11 cellular contexts compared by ENCODE assay signal in the genomic region with DNA sequence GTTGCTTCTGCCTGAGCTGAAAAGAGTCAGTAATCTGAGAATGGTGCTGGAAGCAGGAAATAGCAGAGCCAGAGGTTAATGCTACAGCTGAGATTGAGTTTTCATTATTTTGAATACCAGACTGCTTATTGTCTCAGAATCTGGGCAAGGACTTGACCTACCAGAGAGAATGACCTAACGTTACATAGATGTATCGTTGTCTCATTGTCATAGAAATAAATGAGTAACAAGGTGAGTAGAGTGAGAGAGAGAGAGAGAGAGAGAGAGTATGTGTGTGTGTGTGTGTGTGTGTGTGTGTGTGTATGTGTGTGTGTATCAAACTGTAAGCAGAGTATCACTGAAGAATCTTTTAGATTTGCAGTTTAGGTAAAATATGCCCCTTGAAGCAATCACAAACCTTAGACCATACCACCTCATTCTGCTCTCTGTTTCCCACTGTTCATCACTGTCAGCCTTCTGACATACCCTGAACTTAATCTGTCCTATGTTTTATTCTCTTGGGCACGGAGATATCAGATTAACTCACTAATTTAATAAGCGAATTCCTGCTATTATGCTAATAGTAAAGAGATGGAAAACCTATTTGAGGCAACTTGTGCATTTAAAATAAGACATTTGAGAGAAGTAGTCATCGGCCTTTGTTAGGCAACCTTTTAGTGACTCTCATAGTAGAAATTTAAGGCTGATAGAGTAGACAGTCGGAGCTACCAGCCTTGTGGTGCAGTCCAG.
DNase-seq lines count a peak whose midpoint lies in the region; FAIRE-seq and TF ChIP-seq lines count a peak whose summit lies in the region.
"Had no signal": no experiment of that assay in that cellular context is flagged by ENCODE, and none has a peak within 500 bp of the region (broad histone marks: within the 10 kb centered on the region; RNA-seq: fewer than 3 reads in every experiment).

No MANE protein-coding gene starts in this region.

- H3K4me1 ChIP-seq in astrocyte (ENCODE audit: insufficient read depth, low read length) = peaks cover 34% of the 10 kb centered on the region

- H3K36me3 Mint-ChIP-seq in astrocyte (ENCODE audit: low read depth, unreplicated experiment) (peaks cover 21% of the 10 kb centered on the region), type B pancreatic cell (peaks cover 14% of the 10 kb centered on the region)

- H3K27ac Mint-ChIP-seq in astrocyte (ENCODE audit: unreplicated experiment) (peak overlapping the region; percentile 64), type B pancreatic cell (no peak overlapping the region)
- H3K27ac Mint-ChIP-seq: effector memory CD8-positive, alpha-beta T cell had no signal

- H3K9me3 ChIP-seq in astrocyte (ENCODE audit: insufficient read depth, low read depth, low read length) = peaks cover 5% of the 10 kb centered on the region

- peak; percentile 94 for FAIRE-seq in astrocyte (lab: Jason Lieb, UNC)

- H3K79me2 ChIP-seq in astrocyte (ENCODE audit: insufficient read depth, low read length) = peaks cover 3% of the 10 kb centered on the region

- peaks cover 4% of the 10 kb centered on the region for H3K36me3 ChIP-seq in astrocyte (ENCODE audit: insufficient read depth, low read length)

- H3K9me3 Mint-ChIP-seq in astrocyte (ENCODE audit: unreplicated experiment) = no peaks in the 10 kb centered on the region
- no peaks in the 10 kb centered on the region for H3K9me3 Mint-ChIP-seq in type B pancreatic cell
- H3K9me3 Mint-ChIP-seq: effector memory CD8-positive, alpha-beta T cell had no signal

- peaks cover 26% of the 10 kb centered on the region for H3K4me1 Mint-ChIP-seq in astrocyte (ENCODE audit: low read depth, unreplicated experiment)
- peaks cover 25% of the 10 kb centered on the region for H3K4me1 Mint-ChIP-seq in type B pancreatic cell (ENCODE audit: unreplicated experiment)

- DNase-seq in HFF-Myc (ENCODE audit: extremely low read depth, low read depth) (peak; percentile 68), astrocyte (ENCODE audit: low read depth) (peak; percentile 98), foreskin fibroblast (peak; percentile 90 to 92), type B pancreatic cell (ENCODE audit: extremely low spot score, unreplicated experiment) (no peak), DMS 273 (lab: John Stamatoyannopoulos, UW; ENCODE audit: unreplicated experiment) (no peak), medulla oblongata (ENCODE audit: extremely low spot score) (no peak), NCI-H146 treated with DMSO at 0.1 percent for 48 hours (lab: John Stamatoyannopoulos, UW; ENCODE audit: unreplicated experiment) (no peak)
- DNase-seq: activated effector memory CD4-positive, alpha-beta T cell treated with anti-CD3 and anti-CD28 coated beads, Interleukin-2, amount 50 U/mL, for 16 hours; effector memory CD8-positive, alpha-beta T cell; islet precursor cell; nucleus accumbens had no signal

- TF ChIP-seq CTCF in HFF-Myc (IDR thresholded peaks at IDR 0.05; ENCODE audit: low read depth, low read length, missing control alignments) (no peak), astrocyte (IDR thresholded peaks at IDR 0.05; ENCODE audit: insufficient read depth, low read depth, low read length) (no peak), foreskin fibroblast (IDR thresholded peaks at IDR 0.05; ENCODE audit: low read depth, low read length) (no peak), type B pancreatic cell (conservative IDR thresholded peaks at IDR 0.05) (no peak)

- no peaks in the 10 kb centered on the region for H3K27me3 Mint-ChIP-seq in astrocyte (ENCODE audit: low read depth, unreplicated experiment)
- no peaks in the 10 kb centered on the region for H3K27me3 Mint-ChIP-seq in type B pancreatic cell
- H3K27me3 Mint-ChIP-seq: effector memory CD8-positive, alpha-beta T cell had no signal

- no peak overlapping the region for H3K4me3 Mint-ChIP-seq in astrocyte (ENCODE audit: unreplicated experiment)
- peak overlapping the region; percentile 0 for H3K4me3 Mint-ChIP-seq in type B pancreatic cell
- H3K4me3 Mint-ChIP-seq: effector memory CD8-positive, alpha-beta T cell had no signal

- no peaks in the 10 kb centered on the region for H3K27me3 ChIP-seq in astrocyte (ENCODE audit: insufficient read depth, low read length)

- peaks cover 3% of the 10 kb centered on the region for H4K20me1 ChIP-seq in astrocyte (ENCODE audit: insufficient read depth, low read length)

- H3K9ac ChIP-seq in astrocyte (ENCODE audit: low read length) = peak overlapping the region; percentile 66

- H2AFZ ChIP-seq in astrocyte (ENCODE audit: low read depth, low read length) = no peak overlapping the region

- H3K4me3 ChIP-seq in HFF-Myc (replicated peaks; ENCODE audit: low read depth, low read length) (no peak overlapping the region), astrocyte (ENCODE audit: insufficient read depth, low read depth, low read length) (peak overlapping the region; percentile 11), foreskin fibroblast (ENCODE audit: low read depth in 1 of 2, low read length in 2 of 2) (no peak overlapping the region)

- peak overlapping the region; percentile 81 for H3K27ac ChIP-seq in astrocyte (ENCODE audit: low read depth, low read length)

- peak overlapping the region; percentile 72 for H3K4me2 ChIP-seq in astrocyte (ENCODE audit: low read length)

Comparison
In these comparisons a context has a peak if more than half of its experiments do, and no peak if none do; other contexts are left out.
1. DNase-seq: peak in HFF-Myc (single experiment), astrocyte (single experiment) and foreskin fibroblast (2 of 2); none in type B pancreatic cell (single experiment), DMS 273 (single experiment), medulla oblongata (single experiment) and NCI-H146 treated with DMSO at 0.1 percent for 48 hours (single experiment).